In genomic region chr6:108559097-108559883, GRCh38 we compare ENCODE assay signal across 7 cellular contexts.
DNase-seq lines count a peak whose midpoint lies in the region; ATAC-seq and TF ChIP-seq lines count a peak whose summit lies in the region.

No MANE protein-coding gene starts in this region.

- in situ Hi-C loops in T47D (cut with HindIII; ENCODE audit: low pct_unique_long_range_greater_than_20kb, low sequenced_read_pairs) = no loop called here

- ATAC-seq in GM18498 (IDR thresholded peaks at IDR 0.05; ENCODE audit: unreplicated experiment) (peak; percentile 52), HG02885 (IDR thresholded peaks at IDR 0.05; ENCODE audit: poor library complexity, unreplicated experiment) (peak; percentile 57)

- TF ChIP-seq CTCF in VCaP (conservative IDR thresholded peaks at IDR 0.05) = no peak

- peak; percentile 85 for DNase-seq in NCI-H2196 (lab: John Stamatoyannopoulos, UW; ENCODE audit: unreplicated experiment)
- peak; percentile 69 to 92 for DNase-seq in T47D (ENCODE audit: low read depth in 1 of 2, low spot score in 1 of 2)
- peak; percentile 58 for DNase-seq in iPS-NIHi11 (ENCODE audit: low spot score)

- peak overlapping the region; percentile 96 for H3K27ac ChIP-seq in VCaP
- peak overlapping the region; percentile 74 to 98 (median 95) for H3K27ac ChIP-seq in skin epidermis

- H3K4me3 ChIP-seq in skin epidermis = peak overlapping the region; percentile 60 to 96 (median 85)

Comparison
In these comparisons a context has a peak if more than half of its experiments do, and no peak if none do; other contexts are left out.
1. Peak in every context shown above with its lines: DNase-seq, ATAC-seq, H3K4me3 ChIP-seq and H3K27ac ChIP-seq.